Comparison of ENCODE assay signal across 24 cellular contexts in the genomic region with DNA sequence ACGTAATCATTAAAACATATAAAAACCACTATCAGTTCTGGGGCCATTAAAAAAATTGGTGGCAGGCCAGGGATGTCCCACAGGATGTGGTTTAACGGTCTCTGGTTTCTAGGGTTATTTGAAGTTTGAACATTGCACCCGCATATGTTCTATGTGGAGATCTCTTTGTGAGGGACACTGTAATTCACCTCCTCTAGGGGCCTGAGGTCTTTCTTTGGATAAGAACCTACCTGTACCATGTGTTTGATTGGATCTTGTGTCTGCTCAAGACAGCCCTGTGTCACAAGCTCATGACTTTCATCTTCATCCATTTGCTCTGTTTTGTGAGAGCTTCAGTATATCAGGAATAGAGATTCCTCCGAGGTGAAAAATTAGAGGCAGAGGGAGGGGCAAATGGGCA.
"Had no signal": no experiment of that assay in that cellular context is flagged by ENCODE, and none has a peak within 500 bp of the region (broad histone marks: within the 10 kb centered on the region; RNA-seq: fewer than 3 reads in every experiment).

No MANE protein-coding gene starts in this region.

- DNase-seq: activated CD4-positive, alpha-beta T cell treated with anti-CD3 and anti-CD28 coated beads for 1 hour; activated CD4-positive, alpha-beta T cell treated with anti-CD3 and anti-CD28 coated beads, Interleukin-2, amount 50 U/mL, for 1 hour; activated CD8-positive, alpha-beta memory T cell treated with anti-CD3 and anti-CD28 coated beads, Interleukin-2, amount 10 ng/mL, durations not matched to agents 7 days and 5 days; activated CD8-positive, alpha-beta T cell treated with anti-CD3 and anti-CD28 coated beads, Interleukin-2, amount 10 ng/mL, durations not matched to agents 7 days and 5 days; activated naive CD4-positive, alpha-beta T cell; activated T-cell treated with anti-CD3 and anti-CD28 coated beads, Interleukin-2, amount 50 U/mL, for 48 hours; adrenal gland; cerebellar nuclear complex; colonic mucosa; effector memory CD4-positive, alpha-beta T cell; erythroblast; hippocampal formation; naive B cell; nucleus accumbens; right cardiac atrium; stimulated activated naive CD4-positive, alpha-beta T cell treated with Interleukin-2 at 50 U/mL for 16 hours had no signal

- ATAC-seq: activated CD8-positive, alpha-beta memory T cell treated with anti-CD3 and anti-CD28 coated beads, Interleukin-2, amount 10 ng/mL, durations not matched to agents 7 days and 5 days; activated CD8-positive, alpha-beta T cell treated with anti-CD3 and anti-CD28 coated beads, Interleukin-2, amount 10 ng/mL, durations not matched to agents 7 days and 5 days; activated naive CD4-positive, alpha-beta T cell treated with anti-CD3 and anti-CD28 coated beads, Interleukin-2, amount 50 U/mL, for 72 hours; gastroesophageal sphincter; right cardiac atrium had no signal

- H3K9me3 ChIP-seq: adrenal gland, ascending aorta, colonic mucosa, gastroesophageal sphincter, tibial nerve had no signal

- H3K27me3 ChIP-seq: adrenal gland, ascending aorta, cardiac muscle cell, colonic mucosa had no signal

- H3K27ac ChIP-seq: adrenal gland, ascending aorta, cardiac muscle cell, colonic mucosa, gastroesophageal sphincter, tibial nerve had no signal

- H3K4me1 Mint-ChIP-seq: brain, mesothelial cell of epicardium, neural crest cell had no signal

- H3K4me3 ChIP-seq: adrenal gland, ascending aorta, cardiac muscle cell, colonic mucosa, gastroesophageal sphincter, tibial nerve had no signal

- H3K9me3 Mint-ChIP-seq: activated naive CD4-positive, alpha-beta T cell treated with anti-CD3 and anti-CD28 coated beads, Interleukin-2, amount 50 U/mL, for 72 hours; mesothelial cell of epicardium; naive B cell; neural crest cell had no signal

- H3K27ac Mint-ChIP-seq: activated CD8-positive, alpha-beta memory T cell treated with anti-CD3 and anti-CD28 coated beads, Interleukin-2, amount 10 ng/mL, durations not matched to agents 7 days and 5 days; activated CD8-positive, alpha-beta T cell treated with anti-CD3 and anti-CD28 coated beads, Interleukin-2, amount 10 ng/mL, durations not matched to agents 7 days and 5 days; activated naive CD4-positive, alpha-beta T cell treated with anti-CD3 and anti-CD28 coated beads, Interleukin-2, amount 50 U/mL, for 72 hours; brain; mesothelial cell of epicardium had no signal

- H3K4me1 ChIP-seq: adrenal gland, ascending aorta, colonic mucosa, gastroesophageal sphincter, tibial nerve had no signal

- H3K27me3 Mint-ChIP-seq: activated CD8-positive, alpha-beta memory T cell treated with anti-CD3 and anti-CD28 coated beads, Interleukin-2, amount 10 ng/mL, durations not matched to agents 7 days and 5 days; naive B cell had no signal

- H3K4me3 Mint-ChIP-seq: activated CD8-positive, alpha-beta memory T cell treated with anti-CD3 and anti-CD28 coated beads, Interleukin-2, amount 10 ng/mL, durations not matched to agents 7 days and 5 days; activated CD8-positive, alpha-beta T cell treated with anti-CD3 and anti-CD28 coated beads, Interleukin-2, amount 10 ng/mL, durations not matched to agents 7 days and 5 days; brain; mesothelial cell of epicardium; neural crest cell had no signal

- H3K36me3 Mint-ChIP-seq: activated CD8-positive, alpha-beta memory T cell treated with anti-CD3 and anti-CD28 coated beads, Interleukin-2, amount 10 ng/mL, durations not matched to agents 7 days and 5 days; activated naive CD4-positive, alpha-beta T cell treated with anti-CD3 and anti-CD28 coated beads, Interleukin-2, amount 50 U/mL, for 72 hours; brain; mesothelial cell of epicardium; naive B cell had no signal

- H3K36me3 ChIP-seq: adrenal gland, ascending aorta, cardiac muscle cell, colonic mucosa, gastroesophageal sphincter, tibial nerve had no signal
